Comparison of ENCODE assay signal across 15 cellular contexts in the genomic region with DNA sequence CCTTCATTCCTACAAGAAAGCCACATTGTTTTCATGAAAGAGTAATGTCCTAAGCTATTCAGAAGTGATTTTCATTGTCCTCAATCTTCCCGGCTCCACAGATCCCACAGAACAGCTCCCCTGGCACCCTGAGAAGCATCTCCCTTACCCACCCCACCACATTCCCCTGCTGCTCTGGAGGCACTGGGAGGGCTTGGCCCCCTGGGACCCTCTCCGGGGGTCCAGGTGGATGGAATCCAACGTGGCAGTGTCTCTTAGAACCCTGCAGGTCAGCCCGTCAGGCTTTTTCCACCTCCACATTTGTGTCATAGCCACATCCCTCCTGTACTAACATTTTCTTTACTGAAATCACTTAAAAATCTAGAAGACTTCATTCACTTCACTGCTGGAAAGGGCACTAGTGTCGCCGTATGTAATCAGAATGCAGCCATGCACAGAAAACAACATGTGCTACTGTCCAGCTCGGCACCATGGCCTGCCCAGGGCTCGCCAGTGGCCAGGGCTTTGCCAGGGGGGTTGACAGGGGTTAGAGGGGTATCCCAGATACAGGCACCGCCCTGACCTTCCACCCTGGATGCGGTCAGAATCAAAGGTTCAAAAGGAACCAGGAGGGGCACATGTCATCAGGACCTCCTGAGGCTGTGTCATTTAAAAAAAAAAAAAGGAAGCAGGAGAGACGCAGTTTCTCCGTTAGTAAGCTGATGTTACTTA.
"Had no signal": no experiment of that assay in that cellular context is flagged by ENCODE, and none has a peak within 500 bp of the region (broad histone marks: within the 10 kb centered on the region; RNA-seq: fewer than 3 reads in every experiment).

No MANE protein-coding gene starts in this region.

- H3K36me3 ChIP-seq: ascending aorta, gastroesophageal sphincter, stomach had no signal

- H3K4me1 ChIP-seq: ascending aorta, gastroesophageal sphincter had no signal

- H3K27me3 ChIP-seq: ascending aorta, dorsolateral prefrontal cortex, gastroesophageal sphincter, stomach, testis had no signal

- ATAC-seq: activated naive CD8-positive, alpha-beta T cell treated with anti-CD3 and anti-CD28 coated beads, Interleukin-2, amount 50 U/mL, for 24 hours; activated T-helper 17 cell treated with anti-CD3 and anti-CD28 coated beads, Interleukin-2, amount 50 U/mL, for 72 hours; gastroesophageal sphincter; natural killer cell treated with Interleukin-12 subunit alpha and Interleukin-12 subunit beta and Interleukin-15 and Interleukin-18, amount 100 ng/mL, for 72 hours; sciatic nerve had no signal

- H3K4me3 ChIP-seq: ascending aorta, dorsolateral prefrontal cortex, gastroesophageal sphincter, stomach, testis had no signal

- DNase-seq: activated CD4-positive, alpha-beta T cell treated with anti-CD3 and anti-CD28 coated beads for 1 hour; activated CD4-positive, alpha-beta T cell treated with anti-CD3 and anti-CD28 coated beads, Interleukin-2, amount 50 U/mL, for 48 hours; activated naive CD4-positive, alpha-beta T cell treated with anti-CD3 and anti-CD28 coated beads for 36 hours; activated naive CD8-positive, alpha-beta T cell treated with anti-CD3 and anti-CD28 coated beads, Interleukin-2, amount 50 U/mL, for 24 hours; erythroblast; islet precursor cell; stimulated activated CD4-positive, alpha-beta T cell treated with anti-CD3 and anti-CD28 coated beads, Interleukin-1b, Interleukin-23, amount 100 ng/mL, for 48 hours; stomach; testis had no signal

- H3K27ac ChIP-seq: ascending aorta, dorsolateral prefrontal cortex, gastroesophageal sphincter, stomach, testis had no signal

- H3K9me3 ChIP-seq: ascending aorta, gastroesophageal sphincter, stomach, testis had no signal
